9 cellular contexts compared by ENCODE assay signal in genomic region chr15:66080791-66081475, GRCh38.
A peak's percentile ranks its signal among the peaks of the same experiment; 100 is the strongest.
DNase-seq lines count a peak whose midpoint lies in the region; ATAC-seq, FAIRE-seq and TF ChIP-seq lines count a peak whose summit lies in the region.
"Had no signal": no experiment of that assay in that cellular context is flagged by ENCODE, and none has a peak within 500 bp of the region (broad histone marks: within the 10 kb centered on the region; RNA-seq: fewer than 3 reads in every experiment).

No MANE protein-coding gene starts in this region.

- no peak overlapping the region for H3K9ac ChIP-seq in colonic mucosa (ENCODE audit: low read depth in 2 of 2, low read length in 2 of 2)

- peaks cover 44% of the 10 kb centered on the region for H3K27me3 Mint-ChIP-seq in nephron (ENCODE audit: low read depth)

- intact Hi-C loops in colonic mucosa (cut with DNase I) = no loop called here

- H3K9me3 Mint-ChIP-seq in nephron = peaks cover 12% of the 10 kb centered on the region

- no peak for ATAC-seq in GM18502 (IDR thresholded peaks at IDR 0.05; ENCODE audit: poor library complexity, unreplicated experiment)

- no peak overlapping the region for H3K27ac Mint-ChIP-seq in nephron

- no peak overlapping the region for H3K4me3 ChIP-seq in colonic mucosa
- H3K4me3 ChIP-seq: coronary artery had no signal

- H3K36me3 Mint-ChIP-seq in nephron (ENCODE audit: low read depth) = no peaks in the 10 kb centered on the region

- H3K4me1 ChIP-seq in colonic mucosa = no peaks in the 10 kb centered on the region

- no peak for FAIRE-seq in D721Med (lab: Jason Lieb, UNC)

- H3K4me1 Mint-ChIP-seq in nephron = no peaks in the 10 kb centered on the region

- no peaks in the 10 kb centered on the region for H3K9me3 ChIP-seq in colonic mucosa

- no peak overlapping the region for H3K27ac ChIP-seq in colonic mucosa
- H3K27ac ChIP-seq: coronary artery had no signal

- DNase-seq in D721Med (ENCODE audit: insufficient read length, low spot score) = no peak
- peak; percentile 76 for DNase-seq in M059J (ENCODE audit: low read depth)
- peak; percentile 50 for DNase-seq in colonic mucosa
- DNase-seq in SW 1271 (lab: John Stamatoyannopoulos, UW) = no peak
- no peak for DNase-seq in NCI-H1105 treated with DMSO at 0.1 percent for 48 hours (lab: John Stamatoyannopoulos, UW)
- DNase-seq in germinal center (ENCODE audit: low spot score) = no peak

- peak; percentile 14 for TF ChIP-seq CTCF in D721Med (IDR thresholded peaks at IDR 0.05; ENCODE audit: insufficient read depth, missing control alignments)
- peak; percentile 20 for TF ChIP-seq CTCF in colonic mucosa (IDR thresholded peaks at IDR 0.05)
- peak in 2 of 3 experiments; percentile 7 to 13 for TF ChIP-seq CTCF in nephron (IDR thresholded peaks at IDR 0.05; ENCODE audit: unreplicated experiment in 3 of 3)

- H3K36me3 ChIP-seq in colonic mucosa = no peaks in the 10 kb centered on the region

- no peaks in the 10 kb centered on the region for H3K27me3 ChIP-seq in colonic mucosa

- no peak overlapping the region for H3K4me3 Mint-ChIP-seq in nephron

Comparison
In these comparisons a context has a peak if more than half of its experiments do, and no peak if none do; other contexts are left out.
1. DNase-seq: peak in M059J (single experiment) and colonic mucosa (single experiment); none in D721Med (single experiment), SW 1271 (0 of 2), NCI-H1105 treated with DMSO at 0.1 percent for 48 hours (single experiment) and germinal center (single experiment).
2. Peak in every context shown above with its lines, with median percentiles within 50 percentile points of each other: CTCF ChIP-seq.